In genomic region chr12:42758806-42759205, GRCh38 we compare ENCODE assay signal across 16 cellular contexts.
DNase-seq lines count a peak whose midpoint lies in the region; ATAC-seq and TF ChIP-seq lines count a peak whose summit lies in the region.
"Had no signal": no experiment of that assay in that cellular context is flagged by ENCODE, and none has a peak within 500 bp of the region (broad histone marks: within the 10 kb centered on the region; RNA-seq: fewer than 3 reads in every experiment).

No MANE protein-coding gene starts in this region.

- H3K9me2 ChIP-seq in PC-3 (replicated peaks; ENCODE audit: low read length): no peaks in the 10 kb centered on the region

- H3K27ac ChIP-seq in Panc1 (ENCODE audit: low read length): peak overlapping the region; percentile 17; the same call in 1 of the 2 replicates
- peak overlapping the region; percentile 41 for H3K27ac ChIP-seq in epithelial cell of prostate
- H3K27ac ChIP-seq in trophoblast cell (ENCODE audit: low read depth, low read length): no peak overlapping the region
- H3K27ac ChIP-seq in PC-3 (ENCODE audit: low read length): no peak overlapping the region

- DNase-seq in H4 (ENCODE audit: low spot score) (peak; percentile 59), Panc1 (ENCODE audit: low read depth, low spot score) (no peak), epithelial cell of prostate (ENCODE audit: low read depth, low spot score) (peak; percentile 83), trophoblast cell (no peak), PC-3 (no peak), left ventricle myocardium superior (no peak), GM13977 (ENCODE audit: low spot score) (no peak)
- DNase-seq: H7, HFFc6, NCI-H1092, NCI-H146, NCI-H2029 treated with DMSO at 0.1 percent for 48 hours, NCI-H524 treated with DMSO at 0.1 percent for 48 hours, NCI-H82, SHP77 had no signal

- H3K23ac ChIP-seq in trophoblast cell (ENCODE audit: low read length): no peak overlapping the region

- POLR2A ChIA-PET in Panc1 (lab: Charles Lee) (no interaction called here), PC-3 (lab: Charles Lee; ENCODE audit: unreplicated experiment) (no interaction called here)

- H3K4me3 ChIP-seq in Panc1 (ENCODE audit: low read depth in 2 of 2, low read length in 2 of 2) (no peak overlapping the region), trophoblast cell (ENCODE audit: low read depth, low read length) (no peak overlapping the region), PC-3 (ENCODE audit: low read length) (no peak overlapping the region)
- H3K4me3 ChIP-seq: K562 had no signal

- H4K8ac ChIP-seq in trophoblast cell (ENCODE audit: low read depth, low read length): no peak overlapping the region

- H3K4me1 ChIP-seq in Panc1 (ENCODE audit: control insufficient read depth, insufficient read depth, low read length): peaks cover 8% of the 10 kb centered on the region; the same call in 1 of the 2 replicates
- H3K4me1 ChIP-seq in trophoblast cell (ENCODE audit: control insufficient read depth in 1 of 2, insufficient read depth in 2 of 2, low read length in 2 of 2): peaks cover 10 to 16% of the 10 kb centered on the region in 2 experiments
- H3K4me1 ChIP-seq in PC-3 (ENCODE audit: insufficient read depth, low read length): peaks cover 53% of the 10 kb centered on the region

- no peak overlapping the region for H2BK5ac ChIP-seq in trophoblast cell (ENCODE audit: low read depth, low read length, poor library complexity)

- H3K79me2 ChIP-seq in trophoblast cell (ENCODE audit: control insufficient read depth, insufficient read depth, low read length, poor library complexity): no peaks in the 10 kb centered on the region
- no peaks in the 10 kb centered on the region for H3K79me2 ChIP-seq in PC-3 (ENCODE audit: low read length)

- BruUV-seq in Panc1 (replicated peaks; lab: Mats Ljungman, UMichigan) (no TSS peak), PC-3 (replicated peaks; lab: Mats Ljungman, UMichigan) (no TSS peak)

- H3K18ac ChIP-seq in trophoblast cell (ENCODE audit: low read length): no peak overlapping the region

- peak overlapping the region; percentile 34 for H2BK12ac ChIP-seq in trophoblast cell (ENCODE audit: low read length)

- H3K14ac ChIP-seq in trophoblast cell (ENCODE audit: low read length): no peak overlapping the region

- no peak for TF ChIP-seq CTCF in Panc1 (IDR thresholded peaks at IDR 0.05)
- no peak for TF ChIP-seq CTCF in PC-3 (conservative IDR thresholded peaks at IDR 0.05; ENCODE audit: low read depth, low read length)
- no peak for TF ChIP-seq CTCF in GM13977 (IDR thresholded peaks at IDR 0.05; ENCODE audit: extremely low read depth, insufficient read depth, missing control alignments)

- ATAC-seq in Panc1: no peak
- ATAC-seq in PC-3: no peak
- no peak for ATAC-seq in left ventricle myocardium superior
- ATAC-seq: K562 had no signal

- intact Hi-C loops in Panc1 (cut with micrococcal nuclease; ENCODE audit: unreplicated experiment) (no loop called here), PC-3 (cut with micrococcal nuclease) (no loop called here), left ventricle myocardium superior (cut with micrococcal nuclease) (no loop called here)

- H4K20me1 ChIP-seq in PC-3 (ENCODE audit: low read length): no peaks in the 10 kb centered on the region

- no peak overlapping the region for H2BK120ac ChIP-seq in trophoblast cell (ENCODE audit: insufficient read depth, low read length, poor library complexity)

- in situ Hi-C loops in Panc1 (cut with HindIII; ENCODE audit: low pct_unique_long_range_greater_than_20kb, low sequenced_read_pairs): no loop called here
- in situ Hi-C loops in GM13977 (cut with MboI; ENCODE audit: low pct_unique_long_range_greater_than_20kb, low sequenced_read_pairs, unreplicated experiment): no loop called here

- H3K4me2 ChIP-seq in trophoblast cell (ENCODE audit: low read length): no peak overlapping the region
- H3K4me2 ChIP-seq in PC-3 (ENCODE audit: low read length): no peak overlapping the region

- peak overlapping the region; percentile 55 for H4K91ac ChIP-seq in trophoblast cell (ENCODE audit: low read depth, low read length)

- H2AFZ ChIP-seq in trophoblast cell (ENCODE audit: insufficient read depth, low read length, poor library complexity) (no peak overlapping the region), PC-3 (ENCODE audit: low read length) (no peak overlapping the region)

- no peaks in the 10 kb centered on the region for H3K9me3 ChIP-seq in Panc1 (ENCODE audit: control insufficient read depth, insufficient read depth, low read depth, low read length)
- no peaks in the 10 kb centered on the region for H3K9me3 ChIP-seq in trophoblast cell (ENCODE audit: insufficient read depth, low read depth, low read length)
- no peaks in the 10 kb centered on the region for H3K9me3 ChIP-seq in PC-3 (ENCODE audit: low read length)

- CTCF ChIA-PET in Panc1 (lab: Charles Lee) (no interaction called here), PC-3 (lab: Charles Lee) (no interaction called here)

- peaks cover 15% of the 10 kb centered on the region for H3K79me1 ChIP-seq in trophoblast cell (ENCODE audit: low read length)

- no peaks in the 10 kb centered on the region for H3K36me3 ChIP-seq in Panc1 (ENCODE audit: control insufficient read depth, insufficient read depth, low read length)
- no peaks in the 10 kb centered on the region for H3K36me3 ChIP-seq in trophoblast cell (ENCODE audit: control insufficient read depth in 1 of 2, insufficient read depth in 2 of 2, low read length in 2 of 2)
- H3K36me3 ChIP-seq in PC-3 (ENCODE audit: low read depth, low read length): no peaks in the 10 kb centered on the region

- no peaks in the 10 kb centered on the region for H3F3A ChIP-seq in PC-3 (ENCODE audit: low read length, unreplicated experiment)

- H3K27me3 ChIP-seq in Panc1 (ENCODE audit: control insufficient read depth, insufficient read depth, low read length) (no peaks in the 10 kb centered on the region), trophoblast cell (ENCODE audit: insufficient read depth, low read length) (no peaks in the 10 kb centered on the region), PC-3 (ENCODE audit: low read length) (no peaks in the 10 kb centered on the region)

- H4K12ac ChIP-seq in trophoblast cell (ENCODE audit: low read depth, low read length): no peak overlapping the region

- H3K9ac ChIP-seq in trophoblast cell (ENCODE audit: low read length): no peak overlapping the region
- H3K9ac ChIP-seq in PC-3 (ENCODE audit: low read length): no peak overlapping the region

- H3K4ac ChIP-seq in trophoblast cell (ENCODE audit: low read depth, low read length): no peak overlapping the region

- no CpG with 5 or more reads among the region's 4 CpGs for WGBS in trophoblast cell (ENCODE audit: extremely low coverage, insufficient coverage, insufficient read length)

- no peak overlapping the region for H2AK5ac ChIP-seq in trophoblast cell (ENCODE audit: low read length)

Comparison
In these comparisons a context has a peak if more than half of its experiments do, and no peak if none do; other contexts are left out.
1. DNase-seq: peak in H4 (single experiment) and epithelial cell of prostate (single experiment); none in Panc1 (single experiment), trophoblast cell (0 of 2), PC-3 (single experiment), left ventricle myocardium superior (single experiment) and GM13977 (single experiment).
2. H3K27ac ChIP-seq: peak in Panc1 (single experiment) and epithelial cell of prostate (single experiment); none in trophoblast cell (single experiment) and PC-3 (single experiment).